In genomic region chr2:27735263-27735904, GRCh38 we compare ENCODE assay signal across 1 cellular context.
TF ChIP-seq lines count a peak whose summit lies in the region.

No MANE protein-coding gene starts in this region.

TF ChIP-seq in GM12878, 131 proteins besides CTCF, POLR2A, EP300 and RAD21 (continued from another document):
- TF ChIP-seq CUX1 (IDR thresholded peaks at IDR 0.05; ENCODE audit: insufficient replicate concordance, low read depth, low read length) (no peak), SP1 (IDR thresholded peaks at IDR 0.05; ENCODE audit: low read depth, low read length) (no peak), SIN3A (IDR thresholded peaks at IDR 0.05; ENCODE audit: low read depth, low read length) (no peak), LARP7 (IDR thresholded peaks at IDR 0.05) (no peak), ZNF207 (IDR thresholded peaks at IDR 0.05; ENCODE audit: borderline replicate concordance) (no peak), ZNF24 (IDR thresholded peaks at IDR 0.05) (no peak), STAT1 (conservative IDR thresholded peaks at IDR 0.05) (no peak), YY1 (IDR thresholded peaks at IDR 0.05; ENCODE audit: low read depth, low read length) (0 out of 2 replicates have a peak, but pooled peaks have one; percentile 17), EGR1 (IDR thresholded peaks at IDR 0.05; ENCODE audit: borderline replicate concordance in 1 of 2, low read depth in 2 of 2, low read length in 2 of 2) (peak in 1 of 2 experiments; percentile 73; a peak in 2 of 3 replicates), MTA3 (IDR thresholded peaks at IDR 0.05; ENCODE audit: borderline replicate concordance, low read length) (no peak), KLF5 (IDR thresholded peaks at IDR 0.05; ENCODE audit: partially characterized antibody) (no peak), CHD2 (IDR thresholded peaks at IDR 0.05; ENCODE audit: borderline replicate concordance, low read depth, low read length) (no peak), FOS (IDR thresholded peaks at IDR 0.05; ENCODE audit: borderline replicate concordance, extremely low read depth, insufficient read length) (no peak), IKZF2 (IDR thresholded peaks at IDR 0.05) (no peak), NFYA (IDR thresholded peaks at IDR 0.05; ENCODE audit: borderline replicate concordance, low read depth, low read length) (no peak), SMC3 (IDR thresholded peaks at IDR 0.05; ENCODE audit: borderline replicate concordance, low read length) (no peak)
- TF ChIP-seq, protein P1, sequence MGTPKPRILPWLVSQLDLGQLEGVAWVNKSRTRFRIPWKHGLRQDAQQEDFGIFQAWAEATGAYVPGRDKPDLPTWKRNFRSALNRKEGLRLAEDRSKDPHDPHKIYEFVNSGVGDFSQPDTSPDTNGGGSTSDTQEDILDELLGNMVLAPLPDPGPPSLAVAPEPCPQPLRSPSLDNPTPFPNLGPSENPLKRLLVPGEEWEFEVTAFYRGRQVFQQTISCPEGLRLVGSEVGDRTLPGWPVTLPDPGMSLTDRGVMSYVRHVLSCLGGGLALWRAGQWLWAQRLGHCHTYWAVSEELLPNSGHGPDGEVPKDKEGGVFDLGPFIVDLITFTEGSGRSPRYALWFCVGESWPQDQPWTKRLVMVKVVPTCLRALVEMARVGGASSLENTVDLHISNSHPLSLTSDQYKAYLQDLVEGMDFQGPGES (IDR thresholded peaks at IDR 0.05), result no peak
- TF ChIP-seq, protein P2, sequence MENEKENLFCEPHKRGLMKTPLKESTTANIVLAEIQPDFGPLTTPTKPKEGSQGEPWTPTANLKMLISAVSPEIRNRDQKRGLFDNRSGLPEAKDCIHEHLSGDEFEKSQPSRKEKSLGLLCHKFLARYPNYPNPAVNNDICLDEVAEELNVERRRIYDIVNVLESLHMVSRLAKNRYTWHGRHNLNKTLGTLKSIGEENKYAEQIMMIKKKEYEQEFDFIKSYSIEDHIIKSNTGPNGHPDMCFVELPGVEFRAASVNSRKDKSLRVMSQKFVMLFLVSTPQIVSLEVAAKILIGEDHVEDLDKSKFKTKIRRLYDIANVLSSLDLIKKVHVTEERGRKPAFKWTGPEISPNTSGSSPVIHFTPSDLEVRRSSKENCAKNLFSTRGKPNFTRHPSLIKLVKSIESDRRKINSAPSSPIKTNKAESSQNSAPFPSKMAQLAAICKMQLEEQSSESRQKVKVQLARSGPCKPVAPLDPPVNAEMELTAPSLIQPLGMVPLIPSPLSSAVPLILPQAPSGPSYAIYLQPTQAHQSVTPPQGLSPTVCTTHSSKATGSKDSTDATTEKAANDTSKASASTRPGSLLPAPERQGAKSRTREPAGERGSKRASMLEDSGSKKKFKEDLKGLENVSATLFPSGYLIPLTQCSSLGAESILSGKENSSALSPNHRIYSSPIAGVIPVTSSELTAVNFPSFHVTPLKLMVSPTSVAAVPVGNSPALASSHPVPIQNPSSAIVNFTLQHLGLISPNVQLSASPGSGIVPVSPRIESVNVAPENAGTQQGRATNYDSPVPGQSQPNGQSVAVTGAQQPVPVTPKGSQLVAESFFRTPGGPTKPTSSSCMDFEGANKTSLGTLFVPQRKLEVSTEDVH (IDR thresholded peaks at IDR 0.05; ENCODE audit: low read depth, partially characterized antibody), result no peak
- TF ChIP-seq, protein P3, sequence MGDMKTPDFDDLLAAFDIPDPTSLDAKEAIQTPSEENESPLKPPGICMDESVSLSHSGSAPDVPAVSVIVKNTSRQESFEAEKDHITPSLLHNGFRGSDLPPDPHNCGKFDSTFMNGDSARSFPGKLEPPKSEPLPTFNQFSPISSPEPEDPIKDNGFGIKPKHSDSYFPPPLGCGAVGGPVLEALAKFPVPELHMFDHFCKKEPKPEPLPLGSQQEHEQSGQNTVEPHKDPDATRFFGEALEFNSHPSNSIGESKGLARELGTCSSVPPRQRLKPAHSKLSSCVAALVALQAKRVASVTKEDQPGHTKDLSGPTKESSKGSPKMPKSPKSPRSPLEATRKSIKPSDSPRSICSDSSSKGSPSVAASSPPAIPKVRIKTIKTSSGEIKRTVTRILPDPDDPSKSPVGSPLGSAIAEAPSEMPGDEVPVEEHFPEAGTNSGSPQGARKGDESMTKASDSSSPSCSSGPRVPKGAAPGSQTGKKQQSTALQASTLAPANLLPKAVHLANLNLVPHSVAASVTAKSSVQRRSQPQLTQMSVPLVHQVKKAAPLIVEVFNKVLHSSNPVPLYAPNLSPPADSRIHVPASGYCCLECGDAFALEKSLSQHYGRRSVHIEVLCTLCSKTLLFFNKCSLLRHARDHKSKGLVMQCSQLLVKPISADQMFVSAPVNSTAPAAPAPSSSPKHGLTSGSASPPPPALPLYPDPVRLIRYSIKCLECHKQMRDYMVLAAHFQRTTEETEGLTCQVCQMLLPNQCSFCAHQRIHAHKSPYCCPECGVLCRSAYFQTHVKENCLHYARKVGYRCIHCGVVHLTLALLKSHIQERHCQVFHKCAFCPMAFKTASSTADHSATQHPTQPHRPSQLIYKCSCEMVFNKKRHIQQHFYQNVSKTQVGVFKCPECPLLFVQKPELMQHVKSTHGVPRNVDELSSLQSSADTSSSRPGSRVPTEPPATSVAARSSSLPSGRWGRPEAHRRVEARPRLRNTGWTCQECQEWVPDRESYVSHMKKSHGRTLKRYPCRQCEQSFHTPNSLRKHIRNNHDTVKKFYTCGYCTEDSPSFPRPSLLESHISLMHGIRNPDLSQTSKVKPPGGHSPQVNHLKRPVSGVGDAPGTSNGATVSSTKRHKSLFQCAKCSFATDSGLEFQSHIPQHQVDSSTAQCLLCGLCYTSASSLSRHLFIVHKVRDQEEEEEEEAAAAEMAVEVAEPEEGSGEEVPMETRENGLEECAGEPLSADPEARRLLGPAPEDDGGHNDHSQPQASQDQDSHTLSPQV (IDR thresholded peaks at IDR 0.05), result no peak
- TF ChIP-seq, protein P4, sequence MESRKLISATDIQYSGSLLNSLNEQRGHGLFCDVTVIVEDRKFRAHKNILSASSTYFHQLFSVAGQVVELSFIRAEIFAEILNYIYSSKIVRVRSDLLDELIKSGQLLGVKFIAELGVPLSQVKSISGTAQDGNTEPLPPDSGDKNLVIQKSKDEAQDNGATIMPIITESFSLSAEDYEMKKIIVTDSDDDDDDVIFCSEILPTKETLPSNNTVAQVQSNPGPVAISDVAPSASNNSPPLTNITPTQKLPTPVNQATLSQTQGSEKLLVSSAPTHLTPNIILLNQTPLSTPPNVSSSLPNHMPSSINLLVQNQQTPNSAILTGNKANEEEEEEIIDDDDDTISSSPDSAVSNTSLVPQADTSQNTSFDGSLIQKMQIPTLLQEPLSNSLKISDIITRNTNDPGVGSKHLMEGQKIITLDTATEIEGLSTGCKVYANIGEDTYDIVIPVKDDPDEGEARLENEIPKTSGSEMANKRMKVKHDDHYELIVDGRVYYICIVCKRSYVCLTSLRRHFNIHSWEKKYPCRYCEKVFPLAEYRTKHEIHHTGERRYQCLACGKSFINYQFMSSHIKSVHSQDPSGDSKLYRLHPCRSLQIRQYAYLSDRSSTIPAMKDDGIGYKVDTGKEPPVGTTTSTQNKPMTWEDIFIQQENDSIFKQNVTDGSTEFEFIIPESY (IDR thresholded peaks at IDR 0.05), result no peak
